Comparison of ENCODE assay signal across 9 cellular contexts in genomic region chr13:45055198-45055901, GRCh38.
DNase-seq lines count a peak whose midpoint lies in the region; ATAC-seq and TF ChIP-seq lines count a peak whose summit lies in the region.
"Had no signal": no experiment of that assay in that cellular context is flagged by ENCODE, and none has a peak within 500 bp of the region (broad histone marks: within the 10 kb centered on the region; RNA-seq: fewer than 3 reads in every experiment).

No MANE protein-coding gene starts in this region.

- H3K27ac ChIP-seq in foreskin keratinocyte (peak overlapping the region; percentile 96), GM23338 (ENCODE audit: low read depth) (no peak overlapping the region)
- H3K27ac ChIP-seq: BLaER1 had no signal

- POLR2A ChIA-PET in activated CD4-positive, alpha-beta memory T cell treated with anti-CD3 and anti-CD28 coated beads, Interleukin-2, amount 10 ng/mL, durations not matched to agents 7 days and 5 days (lab: Charles Lee): interaction anchor here (0.7 to 1.5 kb wide), 3 partner anchors 13 to 285 kb away, joined by 3 to 4 read pairs (median 3); no protein-coding TSS in a partner anchor

- no peak overlapping the region for H3K4me2 ChIP-seq in GM23338
- H3K4me2 ChIP-seq: BLaER1 had no signal

- H4K20me1 ChIP-seq in GM23338 (replicated peaks; ENCODE audit: insufficient read depth): no peaks in the 10 kb centered on the region
- H4K20me1 ChIP-seq: BLaER1 had no signal

- no peaks in the 10 kb centered on the region for H3K36me3 ChIP-seq in GM23338 (ENCODE audit: insufficient read depth)
- H3K36me3 ChIP-seq: BLaER1 had no signal

- peaks cover 61% of the 10 kb centered on the region for H3K27me3 Mint-ChIP-seq in activated CD4-positive, alpha-beta memory T cell treated with anti-CD3 and anti-CD28 coated beads, Interleukin-2, amount 10 ng/mL, durations not matched to agents 7 days and 5 days
- H3K27me3 Mint-ChIP-seq in GM23338 (ENCODE audit: insufficient read depth, low read depth, poor library complexity): peaks cover 3% of the 10 kb centered on the region

- H3K4me3 Mint-ChIP-seq in activated CD4-positive, alpha-beta memory T cell treated with anti-CD3 and anti-CD28 coated beads, Interleukin-2, amount 10 ng/mL, durations not matched to agents 7 days and 5 days: no peak overlapping the region
- no peak overlapping the region for H3K4me3 Mint-ChIP-seq in GM23338

- TF ChIP-seq CTCF in foreskin keratinocyte (conservative IDR thresholded peaks at IDR 0.05) (no peak), GM23338 (conservative IDR thresholded peaks at IDR 0.05; ENCODE audit: low read depth in 2 of 2) (no peak)

- H3K9me3 Mint-ChIP-seq in activated CD4-positive, alpha-beta memory T cell treated with anti-CD3 and anti-CD28 coated beads, Interleukin-2, amount 10 ng/mL, durations not matched to agents 7 days and 5 days: no peaks in the 10 kb centered on the region
- no peaks in the 10 kb centered on the region for H3K9me3 Mint-ChIP-seq in GM23338

- no peaks in the 10 kb centered on the region for H3K36me3 Mint-ChIP-seq in activated CD4-positive, alpha-beta memory T cell treated with anti-CD3 and anti-CD28 coated beads, Interleukin-2, amount 10 ng/mL, durations not matched to agents 7 days and 5 days (ENCODE audit: low read depth)
- H3K36me3 Mint-ChIP-seq in GM23338 (ENCODE audit: low read depth): no peaks in the 10 kb centered on the region

- H3F3A ChIP-seq in GM23338 (replicated peaks; ENCODE audit: low read depth): no peaks in the 10 kb centered on the region

- CTCF ChIA-PET in activated CD4-positive, alpha-beta memory T cell treated with anti-CD3 and anti-CD28 coated beads, Interleukin-2, amount 10 ng/mL, durations not matched to agents 7 days and 5 days (lab: Charles Lee): interaction anchor here (1.0 to 2.0 kb wide), 4 partner anchors 8 to 255 kb away, joined by 3 to 8 read pairs (median 3); no protein-coding TSS in a partner anchor

- H3K27ac Mint-ChIP-seq in activated CD4-positive, alpha-beta memory T cell treated with anti-CD3 and anti-CD28 coated beads, Interleukin-2, amount 10 ng/mL, durations not matched to agents 7 days and 5 days: no peak overlapping the region
- no peak overlapping the region for H3K27ac Mint-ChIP-seq in GM23338

- H3K4me3 ChIP-seq in GM23338: no peak overlapping the region
- H3K4me3 ChIP-seq: BLaER1 had no signal

- peak; percentile 71 for ATAC-seq in HG03280 (IDR thresholded peaks at IDR 0.05; ENCODE audit: unreplicated experiment)
- peak; percentile 98 for ATAC-seq in foreskin keratinocyte
- no peak for ATAC-seq in GM23338
- ATAC-seq in HG02798 (IDR thresholded peaks at IDR 0.05; ENCODE audit: poor library complexity, unreplicated experiment): no peak

- no peak overlapping the region for H2AFZ ChIP-seq in GM23338

- no peaks in the 10 kb centered on the region for H3K9me2 ChIP-seq in GM23338 (ENCODE audit: insufficient read depth)

- H3K27me3 ChIP-seq in foreskin keratinocyte: no peaks in the 10 kb centered on the region
- no peaks in the 10 kb centered on the region for H3K27me3 ChIP-seq in GM23338 (ENCODE audit: insufficient read depth)
- H3K27me3 ChIP-seq: BLaER1 had no signal

- H3K4me1 ChIP-seq in foreskin keratinocyte (peaks cover 15% of the 10 kb centered on the region), GM23338 (ENCODE audit: insufficient read depth) (no peaks in the 10 kb centered on the region)

- peaks cover 13% of the 10 kb centered on the region for H3K4me1 Mint-ChIP-seq in activated CD4-positive, alpha-beta memory T cell treated with anti-CD3 and anti-CD28 coated beads, Interleukin-2, amount 10 ng/mL, durations not matched to agents 7 days and 5 days
- no peaks in the 10 kb centered on the region for H3K4me1 Mint-ChIP-seq in GM23338

- DNase-seq in NK-92 treated with Interleukin-12 subunit alpha and Interleukin-12 subunit beta, amount 100 ng/mL, for 24 hours (lab: John Stamatoyannopoulos, UW): peak; percentile 35
- DNase-seq in NK-92 (lab: John Stamatoyannopoulos, UW; ENCODE audit: unreplicated experiment) (no peak), foreskin keratinocyte (peak; percentile 82 to 89), GM23338 (ENCODE audit: low spot score) (no peak)
- DNase-seq in activated CD4-positive, alpha-beta memory T cell treated with anti-CD3 and anti-CD28 coated beads, Interleukin-2, amount 10 ng/mL, durations not matched to agents 7 days and 5 days: peak; percentile 33
- DNase-seq in stimulated activated CD8-positive, alpha-beta memory T cell treated with anti-CD3 and anti-CD28 coated beads, Interleukin-2, amount 100 ng/mL, for 48 hours (ENCODE audit: low read depth in 2 of 2): peak; percentile 33 to 34

- no peaks in the 10 kb centered on the region for H3K79me2 ChIP-seq in GM23338 (replicated peaks; ENCODE audit: insufficient read depth)

TF ChIP-seq in GM23338, 12 proteins besides CTCF, POLR2A, EP300 and RAD21 (continues in another document):
- TF ChIP-seq STAT1 (IDR thresholded peaks at IDR 0.05; ENCODE audit: unreplicated experiment) (no peak), ZNF114 (CRISPR knock-in tag; IDR thresholded peaks at IDR 0.05) (no peak), EZH2phosphoT487 (IDR thresholded peaks at IDR 0.05; ENCODE audit: unreplicated experiment) (no peak), ETS1 (IDR thresholded peaks at IDR 0.05) (no peak), ZNF331 (CRISPR knock-in tag; IDR thresholded peaks at IDR 0.05; ENCODE audit: low read depth) (no peak), CREB1 (CRISPR knock-in tag; IDR thresholded peaks at IDR 0.05; ENCODE audit: low read depth) (no peak), NANOG (IDR thresholded peaks at IDR 0.05; ENCODE audit: borderline replicate concordance) (no peak)
- TF ChIP-seq, protein P1, sequence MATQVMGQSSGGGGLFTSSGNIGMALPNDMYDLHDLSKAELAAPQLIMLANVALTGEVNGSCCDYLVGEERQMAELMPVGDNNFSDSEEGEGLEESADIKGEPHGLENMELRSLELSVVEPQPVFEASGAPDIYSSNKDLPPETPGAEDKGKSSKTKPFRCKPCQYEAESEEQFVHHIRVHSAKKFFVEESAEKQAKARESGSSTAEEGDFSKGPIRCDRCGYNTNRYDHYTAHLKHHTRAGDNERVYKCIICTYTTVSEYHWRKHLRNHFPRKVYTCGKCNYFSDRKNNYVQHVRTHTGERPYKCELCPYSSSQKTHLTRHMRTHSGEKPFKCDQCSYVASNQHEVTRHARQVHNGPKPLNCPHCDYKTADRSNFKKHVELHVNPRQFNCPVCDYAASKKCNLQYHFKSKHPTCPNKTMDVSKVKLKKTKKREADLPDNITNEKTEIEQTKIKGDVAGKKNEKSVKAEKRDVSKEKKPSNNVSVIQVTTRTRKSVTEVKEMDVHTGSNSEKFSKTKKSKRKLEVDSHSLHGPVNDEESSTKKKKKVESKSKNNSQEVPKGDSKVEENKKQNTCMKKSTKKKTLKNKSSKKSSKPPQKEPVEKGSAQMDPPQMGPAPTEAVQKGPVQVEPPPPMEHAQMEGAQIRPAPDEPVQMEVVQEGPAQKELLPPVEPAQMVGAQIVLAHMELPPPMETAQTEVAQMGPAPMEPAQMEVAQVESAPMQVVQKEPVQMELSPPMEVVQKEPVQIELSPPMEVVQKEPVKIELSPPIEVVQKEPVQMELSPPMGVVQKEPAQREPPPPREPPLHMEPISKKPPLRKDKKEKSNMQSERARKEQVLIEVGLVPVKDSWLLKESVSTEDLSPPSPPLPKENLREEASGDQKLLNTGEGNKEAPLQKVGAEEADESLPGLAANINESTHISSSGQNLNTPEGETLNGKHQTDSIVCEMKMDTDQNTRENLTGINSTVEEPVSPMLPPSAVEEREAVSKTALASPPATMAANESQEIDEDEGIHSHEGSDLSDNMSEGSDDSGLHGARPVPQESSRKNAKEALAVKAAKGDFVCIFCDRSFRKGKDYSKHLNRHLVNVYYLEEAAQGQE (IDR thresholded peaks at IDR 0.05; ENCODE audit: unreplicated experiment): no peak

Comparison
In these comparisons a context has a peak if more than half of its experiments do, and no peak if none do; other contexts are left out.
1. DNase-seq: peak in NK-92 treated with Interleukin-12 subunit alpha and Interleukin-12 subunit beta, amount 100 ng/mL, for 24 hours (single experiment), activated CD4-positive, alpha-beta memory T cell treated with anti-CD3 and anti-CD28 coated beads, Interleukin-2, amount 10 ng/mL, durations not matched to agents 7 days and 5 days (single experiment), foreskin keratinocyte (2 of 2) and stimulated activated CD8-positive, alpha-beta memory T cell treated with anti-CD3 and anti-CD28 coated beads, Interleukin-2, amount 100 ng/mL, for 48 hours (2 of 2); none in NK-92 (single experiment) and GM23338 (single experiment).
2. ATAC-seq: peak in HG03280 (single experiment) and foreskin keratinocyte (single experiment); none in GM23338 (single experiment) and HG02798 (single experiment).